Comparison of ENCODE assay signal across 8 cellular contexts in genomic region chr12:122860052-122860853, GRCh38. TPM values are rescaled to one million over a fixed set of nuclear protein-coding genes. Genes with fewer than 3 reads are reported as not detected.
A peak's percentile ranks its signal among the peaks of the same experiment; 100 is the strongest.
DNase-seq lines count a peak whose midpoint lies in the region; ATAC-seq and TF ChIP-seq lines count a peak whose summit lies in the region.

No MANE protein-coding gene starts in this region.

- H3K9me3 Mint-ChIP-seq in GM23338 (no peaks in the 10 kb centered on the region), chondrocyte (ENCODE audit: low read depth) (no peaks in the 10 kb centered on the region)
- H3K9me3 Mint-ChIP-seq in activated CD4-positive, alpha-beta T cell treated with anti-CD3 and anti-CD28 coated beads, Interleukin-2, amount 10 ng/mL, durations not matched to agents 24 days and 14 days, result no peaks in the 10 kb centered on the region

- H3K27me3 ChIP-seq in GM23338 (ENCODE audit: insufficient read depth), result no peaks in the 10 kb centered on the region

- H4K20me1 ChIP-seq in GM23338 (replicated peaks; ENCODE audit: insufficient read depth), result peaks cover 6% of the 10 kb centered on the region; the same call in 1 of the 2 replicates

- H3F3A ChIP-seq in GM23338 (replicated peaks; ENCODE audit: low read depth), result no peaks in the 10 kb centered on the region

- no peaks in the 10 kb centered on the region for H3K4me1 ChIP-seq in GM23338 (ENCODE audit: insufficient read depth)

- no peak overlapping the region for H2AFZ ChIP-seq in GM23338

- H3K4me3 Mint-ChIP-seq in GM23338 (no peak overlapping the region), chondrocyte (ENCODE audit: unreplicated experiment) (no peak overlapping the region)
- no peak overlapping the region for H3K4me3 Mint-ChIP-seq in activated CD4-positive, alpha-beta T cell treated with anti-CD3 and anti-CD28 coated beads, Interleukin-2, amount 10 ng/mL, durations not matched to agents 24 days and 14 days

- H3K27ac Mint-ChIP-seq in GM23338 (no peak overlapping the region), chondrocyte (ENCODE audit: unreplicated experiment) (no peak overlapping the region)
- H3K27ac Mint-ChIP-seq in activated CD4-positive, alpha-beta T cell treated with anti-CD3 and anti-CD28 coated beads, Interleukin-2, amount 10 ng/mL, durations not matched to agents 24 days and 14 days, result no peak overlapping the region

- no peaks in the 10 kb centered on the region for H3K36me3 ChIP-seq in GM23338 (ENCODE audit: insufficient read depth)

- TF ChIP-seq CTCF in GM23338 (conservative IDR thresholded peaks at IDR 0.05; ENCODE audit: low read depth in 2 of 2) (peak; percentile 83 to 95), chondrocyte (IDR thresholded peaks at IDR 0.05) (peak; percentile 89)

- H3K27me3 Mint-ChIP-seq in GM23338 (ENCODE audit: insufficient read depth, low read depth, poor library complexity) (peaks cover 9% of the 10 kb centered on the region), chondrocyte (ENCODE audit: low read depth) (no peaks in the 10 kb centered on the region)
- no peaks in the 10 kb centered on the region for H3K27me3 Mint-ChIP-seq in activated CD4-positive, alpha-beta T cell treated with anti-CD3 and anti-CD28 coated beads, Interleukin-2, amount 10 ng/mL, durations not matched to agents 24 days and 14 days

- no peaks in the 10 kb centered on the region for H3K79me2 ChIP-seq in GM23338 (replicated peaks; ENCODE audit: insufficient read depth)

- no peak overlapping the region for H3K27ac ChIP-seq in GM23338 (ENCODE audit: low read depth)

- intact Hi-C loops in activated CD4-positive, alpha-beta T cell treated with anti-CD3 and anti-CD28 coated beads, Interleukin-2, amount 10 ng/mL, durations not matched to agents 24 days and 14 days (cut with micrococcal nuclease), result loop anchor here (1.0 kb wide), 1 partner anchor 92 kb away; no protein-coding TSS in a partner anchor

- H3K36me3 Mint-ChIP-seq in GM23338 (ENCODE audit: low read depth), result no peaks in the 10 kb centered on the region; the same call in 2 of the 3 replicates
- peaks cover 11% of the 10 kb centered on the region for H3K36me3 Mint-ChIP-seq in activated CD4-positive, alpha-beta T cell treated with anti-CD3 and anti-CD28 coated beads, Interleukin-2, amount 10 ng/mL, durations not matched to agents 24 days and 14 days (ENCODE audit: low read depth)
- H3K36me3 Mint-ChIP-seq in chondrocyte (ENCODE audit: low read depth), result peaks cover 6% of the 10 kb centered on the region

- H3K9me2 ChIP-seq in GM23338 (ENCODE audit: insufficient read depth), result no peaks in the 10 kb centered on the region

- H3K4me1 Mint-ChIP-seq in GM23338 (no peaks in the 10 kb centered on the region; the same call in 2 of the 3 replicates), chondrocyte (ENCODE audit: low read depth) (no peaks in the 10 kb centered on the region)
- peaks cover 2% of the 10 kb centered on the region for H3K4me1 Mint-ChIP-seq in activated CD4-positive, alpha-beta T cell treated with anti-CD3 and anti-CD28 coated beads, Interleukin-2, amount 10 ng/mL, durations not matched to agents 24 days and 14 days

- no peak overlapping the region for H3K4me2 ChIP-seq in GM23338

- H3K4me3 ChIP-seq in GM23338, result no peak overlapping the region

- DNase-seq in Ammon's horn (ENCODE audit: low spot score) (peak; percentile 91), GM23338 (ENCODE audit: low spot score) (peak; percentile 84), NCI-H345 treated with DMSO at 0.1 percent for 48 hours (lab: John Stamatoyannopoulos, UW; ENCODE audit: unreplicated experiment) (peak; percentile 4), chondrocyte (ENCODE audit: low spot score) (no peak), left lobe of liver (ENCODE audit: low spot score) (peak; percentile 87)
- peak; percentile 94 for DNase-seq in activated CD4-positive, alpha-beta T cell treated with anti-CD3 and anti-CD28 coated beads, Interleukin-2, amount 10 ng/mL, durations not matched to agents 24 days and 14 days
- peak; percentile 76 to 77 for DNase-seq in stimulated activated CD4-positive, alpha-beta T cell treated with anti-CD3 and anti-CD28 coated beads, Interleukin-4, amount 100 ng/mL, for 48 hours (ENCODE audit: low read depth in 2 of 2)

- ATAC-seq in GM23338 (peak; percentile 83), left lobe of liver (peak; percentile 65), GM19463 (IDR thresholded peaks at IDR 0.05; ENCODE audit: unreplicated experiment) (no peak)

TF ChIP-seq in GM23338, 12 proteins besides CTCF, POLR2A, EP300 and RAD21 (continues in another document):
- TF ChIP-seq POLR2AphosphoS5 (IDR thresholded peaks at IDR 0.05; ENCODE audit: low read depth) (no peak), JUNB (IDR thresholded peaks at IDR 0.05; ENCODE audit: unreplicated experiment) (no peak), CREB1 (CRISPR knock-in tag; IDR thresholded peaks at IDR 0.05; ENCODE audit: low read depth) (no peak), STAT1 (IDR thresholded peaks at IDR 0.05; ENCODE audit: unreplicated experiment) (no peak), REST (IDR thresholded peaks at IDR 0.05; ENCODE audit: unreplicated experiment) (no peak)

RNA-seq across cellular contexts. Expression of gene HIP1R, which starts 25.0 kb away (rescaled TPM):
- total RNA-seq in GM23338 (2014; rRNA removed; shearing (Covaris generic)), result 19.9 and 22.1 TPM in 2 replicates
- polyA plus RNA-seq in GM23338 (2016; fragmentation: Nextera tagmentation; extraction: Ambion mirVana), result 6.7 and 8.0 TPM in 2 replicates
- 23.8 and 25.8 TPM in 2 replicates for total RNA-seq in activated CD4-positive, alpha-beta T cell treated with anti-CD3 and anti-CD28 coated beads, Interleukin-2, amount 10 ng/mL, durations not matched to agents 24 days and 14 days
- total RNA-seq in chondrocyte (13.8 to 14.1 TPM (median 13.8 TPM) in 3 replicates), left lobe of liver (35.2 TPM)

RNA-seq across cellular contexts. Expression of gene VPS37B, which starts 35.7 kb away (rescaled TPM):
- 10.4 and 10.9 TPM in 2 replicates for total RNA-seq in GM23338 (2014; rRNA removed; shearing (Covaris generic))
- 6.7 and 6.8 TPM in 2 replicates for polyA plus RNA-seq in GM23338 (2016; fragmentation: Nextera tagmentation; extraction: Ambion mirVana)
- 9.2 and 9.5 TPM in 2 replicates for total RNA-seq in activated CD4-positive, alpha-beta T cell treated with anti-CD3 and anti-CD28 coated beads, Interleukin-2, amount 10 ng/mL, durations not matched to agents 24 days and 14 days
- 17.4 to 25.3 TPM (median 24.4 TPM) in 3 replicates for total RNA-seq in chondrocyte
- 6.6 TPM for total RNA-seq in left lobe of liver
